7 cellular contexts compared by ENCODE assay signal in the genomic region with DNA sequence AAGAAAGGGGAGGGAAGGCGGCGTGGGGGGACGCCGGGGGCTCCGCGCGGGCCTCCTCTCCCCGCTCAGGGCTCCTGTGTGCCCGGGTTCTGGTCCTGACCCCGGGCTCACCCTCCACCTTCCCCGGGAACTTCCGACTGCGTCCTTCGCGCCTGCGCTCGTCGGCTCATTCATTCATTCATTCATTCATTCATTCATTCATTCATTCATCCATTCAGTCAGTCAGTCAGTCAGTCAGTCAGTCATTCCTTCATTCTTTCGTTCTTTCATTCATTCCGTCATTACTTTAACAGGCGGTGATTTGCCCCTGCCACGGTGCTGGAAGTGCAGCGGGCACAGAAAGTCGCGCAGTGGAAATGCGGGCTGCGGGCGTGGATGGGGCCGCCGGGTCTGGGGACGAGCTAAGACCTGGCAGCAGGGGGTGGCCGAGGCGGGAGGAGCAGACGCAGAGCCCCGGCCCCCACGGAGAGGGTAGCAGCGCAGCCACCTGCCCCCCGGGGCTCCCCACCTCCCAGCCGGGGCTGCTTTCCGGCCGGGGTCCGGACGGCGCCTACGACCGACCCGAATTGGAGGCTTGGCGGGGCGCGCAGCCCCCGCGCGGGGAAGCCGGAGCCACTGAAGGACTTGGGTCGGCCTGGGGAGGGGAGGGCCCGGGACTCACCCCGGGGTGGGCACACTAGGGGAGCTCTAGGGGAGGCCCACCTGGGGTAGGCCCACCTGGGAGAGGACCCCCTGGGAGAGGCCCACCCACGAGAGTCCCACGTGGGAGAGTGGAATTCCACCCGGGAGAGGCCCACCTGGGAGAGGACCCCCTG. TPM values are rescaled to one million over a fixed set of nuclear protein-coding genes. Genes with fewer than 3 reads are reported as not detected.
A peak's percentile ranks its signal among the peaks of the same experiment; 100 is the strongest.
DNase-seq lines count a peak whose midpoint lies in the region; ATAC-seq, FAIRE-seq and TF ChIP-seq lines count a peak whose summit lies in the region.

No MANE protein-coding gene starts in this region.

- no peak for TF ChIP-seq CTCF in HFF-Myc (IDR thresholded peaks at IDR 0.05; ENCODE audit: low read depth, low read length, missing control alignments)
- no peak for TF ChIP-seq CTCF in GM12878 (IDR thresholded peaks at IDR 0.05 in 2 of 3, conservative IDR thresholded peaks at IDR 0.05 in 1 of 3; ENCODE audit: control insufficient read depth in 2 of 3, extremely low read depth in 1 of 3, insufficient read depth in 1 of 3, low read depth in 3 of 3, low read length in 3 of 3)
- no peak for TF ChIP-seq CTCF in MM.1S (IDR thresholded peaks at IDR 0.05; ENCODE audit: low read length)

- no peaks in the 10 kb centered on the region for H3K79me2 ChIP-seq in GM12878 (ENCODE audit: control insufficient read depth, insufficient read depth, low read length)
- no peaks in the 10 kb centered on the region for H3K79me2 ChIP-seq in MM.1S (ENCODE audit: low read length)

- no peak for DNase-seq in HFF-Myc (ENCODE audit: extremely low read depth, low read depth)
- DNase-seq in GM12878 (ENCODE audit: low read depth, low spot score) = no peak
- DNase-seq in iris pigment epithelial cell (ENCODE audit: low read depth) = peak; percentile 21
- no peak for DNase-seq in MM.1S
- DNase-seq in small intestine = no peak

- no peaks in the 10 kb centered on the region for H3F3A ChIP-seq in MM.1S (ENCODE audit: insufficient read depth, low read length)

- FAIRE-seq in GM12878 (lab: Jason Lieb, UNC) (no peak), small intestine (lab: Jason Lieb, UNC) (no peak)

- CTCF ChIA-PET in GM12878 (lab: Yijun Ruan, JAX) = no interaction called here

- no peak overlapping the region for H3K27ac Mint-ChIP-seq in stimulated activated memory B cell treated with anti-CD40 and anti-IgM and Interleukin-4, amounts not matched to agents 10 μg/mL and 1 μg/mL and 100 μg/mL, for 72 hours

- peak overlapping the region; percentile 77 for H3K4me3 Mint-ChIP-seq in stimulated activated memory B cell treated with anti-CD40 and anti-IgM and Interleukin-4, amounts not matched to agents 10 μg/mL and 1 μg/mL and 100 μg/mL, for 72 hours

- peaks cover 32% of the 10 kb centered on the region for H3K4me1 Mint-ChIP-seq in stimulated activated memory B cell treated with anti-CD40 and anti-IgM and Interleukin-4, amounts not matched to agents 10 μg/mL and 1 μg/mL and 100 μg/mL, for 72 hours

- H4K20me1 ChIP-seq in GM12878 (ENCODE audit: control insufficient read depth, insufficient read depth) (no peaks in the 10 kb centered on the region), MM.1S (ENCODE audit: insufficient read depth, low read length) (no peaks in the 10 kb centered on the region)

- H3K27me3 ChIP-seq in GM12878 (replicated peaks in 1 of 2; ENCODE audit: control insufficient read depth in 2 of 2, insufficient read depth in 2 of 2, low read length in 1 of 2) (peaks cover 0 to 2% of the 10 kb centered on the region in 2 experiments; a peak in 2 of 4 replicates), MM.1S (replicated peaks; ENCODE audit: insufficient read depth, low read length) (peaks cover 72% of the 10 kb centered on the region), small intestine (ENCODE audit: control insufficient read depth in 2 of 2, insufficient read depth in 2 of 2, low read length in 2 of 2) (peaks cover 4 to 9% of the 10 kb centered on the region in 2 donors)

- intact Hi-C loops in GM12878 (cut with micrococcal nuclease; ENCODE audit: unreplicated experiment) = no loop called here

- SMC1A ChIA-PET in GM12878 (lab: Charles Lee; ENCODE audit: uncharacterized antibody, unreplicated experiment) = no interaction called here

- H2AFZ ChIP-seq in GM12878 (ENCODE audit: control insufficient read depth, low read depth, low read length) (no peak overlapping the region), MM.1S (ENCODE audit: low read length) (no peak overlapping the region)

- WGBS in GM12878 (ENCODE audit: insufficient coverage, insufficient replicate concordance, low lambda C conversion rate, missing lambda C conversion rate) = 36% methylated on average over 28 of the region's 60 CpGs
- 22 to 30% (median 22%) methylated on average over 52 to 60 of the region's 60 CpGs for WGBS in small intestine, 3 donors

- TF ChIP-seq RAD21 in GM12878 (IDR thresholded peaks at IDR 0.05; ENCODE audit: insufficient read depth, low read depth, low read length) = no peak

- no peak overlapping the region for H3K27ac ChIP-seq in GM12878 (ENCODE audit: control insufficient read depth, insufficient read depth)
- no peak overlapping the region for H3K27ac ChIP-seq in MM.1S (ENCODE audit: low read length)
- no peak overlapping the region for H3K27ac ChIP-seq in small intestine (ENCODE audit: low read depth in 1 of 2, low read length in 1 of 2)

- H3K9me3 Mint-ChIP-seq in stimulated activated memory B cell treated with anti-CD40 and anti-IgM and Interleukin-4, amounts not matched to agents 10 μg/mL and 1 μg/mL and 100 μg/mL, for 72 hours = peaks cover 4% of the 10 kb centered on the region

- no peak for ATAC-seq in GM12878
- ATAC-seq in stimulated activated memory B cell treated with anti-CD40 and anti-IgM and Interleukin-4, amounts not matched to agents 10 μg/mL and 1 μg/mL and 100 μg/mL, for 72 hours = peak; percentile 46
- no peak for ATAC-seq in HG02588 (IDR thresholded peaks at IDR 0.05; ENCODE audit: unreplicated experiment)

- H3K9me3 ChIP-seq in GM12878 (replicated peaks; ENCODE audit: control insufficient read depth, insufficient read depth, low read length) (no peaks in the 10 kb centered on the region), MM.1S (replicated peaks; ENCODE audit: insufficient read depth, low read length) (no peaks in the 10 kb centered on the region), small intestine (ENCODE audit: control insufficient read depth, low read depth) (no peaks in the 10 kb centered on the region)

- no peak for TF ChIP-seq POLR2A in GM12878 (IDR thresholded peaks at IDR 0.05; ENCODE audit: low read depth, low read length)

- no peak overlapping the region for H3K9ac ChIP-seq in GM12878 (ENCODE audit: control insufficient read depth, insufficient read depth, low read length)
- no peak overlapping the region for H3K9ac ChIP-seq in MM.1S (ENCODE audit: low read length)

- H3K27me3 Mint-ChIP-seq in stimulated activated memory B cell treated with anti-CD40 and anti-IgM and Interleukin-4, amounts not matched to agents 10 μg/mL and 1 μg/mL and 100 μg/mL, for 72 hours = peaks cover 87% of the 10 kb centered on the region

- H3K36me3 ChIP-seq in GM12878 (ENCODE audit: control insufficient read depth in 2 of 2, insufficient read depth in 2 of 2, low read length in 1 of 2) = no peaks in the 10 kb centered on the region
- no peaks in the 10 kb centered on the region for H3K36me3 ChIP-seq in MM.1S (replicated peaks; ENCODE audit: insufficient read depth, low read length)
- no peaks in the 10 kb centered on the region for H3K36me3 ChIP-seq in small intestine (ENCODE audit: control insufficient read depth in 2 of 2, insufficient read depth in 2 of 2, low read length in 2 of 2)

- RAD21 ChIA-PET in GM12878 (lab: Charles Lee; ENCODE audit: unreplicated experiment) = no interaction called here

- BruUV-seq in GM12878 (replicated peaks; lab: Mats Ljungman, UMichigan) = no TSS peak

- H3K4me3 ChIP-seq in HFF-Myc (replicated peaks; ENCODE audit: low read depth, low read length) = peak overlapping the region; percentile 48
- no peak overlapping the region for H3K4me3 ChIP-seq in GM12878
- H3K4me3 ChIP-seq in MM.1S (ENCODE audit: low read length) = no peak overlapping the region
- peak overlapping the region in 1 of 2 donors; percentile 2 for H3K4me3 ChIP-seq in small intestine (ENCODE audit: low read depth in 1 of 2, low read length in 2 of 2)

- H3K36me3 Mint-ChIP-seq in stimulated activated memory B cell treated with anti-CD40 and anti-IgM and Interleukin-4, amounts not matched to agents 10 μg/mL and 1 μg/mL and 100 μg/mL, for 72 hours = no peaks in the 10 kb centered on the region

- in situ Hi-C loops in GM12878 (cut with MboI) = no loop called here

- H3K4me1 ChIP-seq in GM12878 (ENCODE audit: control insufficient read depth, insufficient read depth, low read length) = peaks cover 10% of the 10 kb centered on the region
- no peaks in the 10 kb centered on the region for H3K4me1 ChIP-seq in MM.1S (ENCODE audit: low read length)
- H3K4me1 ChIP-seq in small intestine (ENCODE audit: control insufficient read depth in 2 of 2, insufficient read depth in 1 of 2, low read depth in 1 of 2, low read length in 1 of 2) = no peaks in the 10 kb centered on the region

- H3K4me2 ChIP-seq in GM12878 (ENCODE audit: control insufficient read depth, insufficient read depth) (no peak overlapping the region), MM.1S (ENCODE audit: low read depth, low read length) (no peak overlapping the region)

- no peaks in the 10 kb centered on the region for H3K9me2 ChIP-seq in MM.1S (replicated peaks; ENCODE audit: insufficient read depth, low read length)

- POLR2A ChIA-PET in GM12878 (lab: Charles Lee) = no interaction called here

- TF ChIP-seq EP300 in GM12878 (IDR thresholded peaks at IDR 0.05; ENCODE audit: borderline replicate concordance in 1 of 2, control insufficient read depth in 1 of 2, low read depth in 2 of 2, low read length in 2 of 2) = no peak

TF ChIP-seq in GM12878, 131 proteins besides CTCF, POLR2A, EP300 and RAD21:
- TF ChIP-seq CHD4 (IDR thresholded peaks at IDR 0.05) (no peak), ZNF24 (IDR thresholded peaks at IDR 0.05) (peak; percentile 82), BHLHE40 (IDR thresholded peaks at IDR 0.05; ENCODE audit: borderline replicate concordance in 1 of 2, low read depth in 2 of 2, low read length in 1 of 2) (no peak)

RNA-seq across cellular contexts. Expression of gene CFAP46, which starts 0.6 kb away (rescaled TPM):
- not detected in 2 replicates for total RNA-seq in GM12878 (2013; cell fraction: nucleolus; rRNA removed)
- total RNA-seq in GM12878 (2014; rRNA removed) (not detected in 2 replicates), GM12878 (2014; rRNA removed; fragmentation: Illumina TruSeq; extraction: Trizol) (not detected in 2 replicates), GM12878 (2021) (not detected in 2 replicates)
- polyA plus RNA-seq in GM12878 (2011; ENCODE audit: low read depth) = not detected
- polyA plus RNA-seq in GM12878 (2011; rRNA removed) (0.01 TPM in 1 of 2 replicates, not detected in the other), GM12878 (2014; fragmentation: Illumina TruSeq; extraction: Trizol) (not detected in 2 replicates), GM12878 (2014; fragmentation: Nextera tagmentation; extraction: Ambion mirVana) (not detected), GM12878 (2014; rRNA removed) (0.18 TPM in 1 of 2 replicates, not detected in the other), GM12878 (2016; fragmentation: Nextera tagmentation; extraction: Ambion mirVana) (under 1 TPM in 1 of 2 experiments, not detected in 1; 0.03 TPM), small intestine (under 1 TPM in 1 of 3 donors, not detected in 2; 0.27 TPM)
- 0.03 TPM in 2 replicates for polyA plus RNA-seq in GM12878 (2011; cell fraction: cytosol; rRNA removed)
- polyA plus RNA-seq in GM12878 (2011; cell fraction: nucleus; rRNA removed) = 0.07 and 0.22 TPM in 2 replicates
- polyA plus RNA-seq in GM12878 (2012) = 0.19 and 0.39 TPM in 2 replicates
- 0.10 TPM in 1 of 2 replicates, not detected in the other for polyA minus RNA-seq in GM12878 (2011; rRNA and poly(A)+ RNA removed)
- polyA minus RNA-seq in GM12878 (2011; cell fraction: cytosol; rRNA and poly(A)+ RNA removed) = not detected in 2 replicates
- polyA minus RNA-seq in GM12878 (2011; cell fraction: nucleus; rRNA and poly(A)+ RNA removed) = 0.12 and 0.48 TPM in 2 replicates
